ENCODE assay signal across 8 cellular contexts in genomic region chr2:240556553-240557100, GRCh38. TPM values are rescaled to one million over a fixed set of nuclear protein-coding genes. Genes with fewer than 3 reads are reported as not detected.
A peak's percentile ranks its signal among the peaks of the same experiment; 100 is the strongest.
DNase-seq lines count a peak whose midpoint lies in the region; ATAC-seq and TF ChIP-seq lines count a peak whose summit lies in the region.

No MANE protein-coding gene starts in this region.

- no peaks in the 10 kb centered on the region for H3K27me3 Mint-ChIP-seq in activated T-helper 2 cell treated with anti-CD3 and anti-CD28 coated beads, Interferon-gamma antibody, Interleukin-2, Interleukin-4, amounts not matched to agents 10 μg/mL and 5 μg/mL and 100 μg/mL, durations not matched to agents 14 hours and 24 hours and 36 hours (ENCODE audit: low read depth)

- H3K4me3 ChIP-seq in NT2/D1 (ENCODE audit: insufficient read length, low read depth) (no peak overlapping the region), left ventricle myocardium inferior (peak overlapping the region; percentile 64)

- intact Hi-C loops in activated T-helper 2 cell treated with anti-CD3 and anti-CD28 coated beads, Interferon-gamma antibody, Interleukin-2, Interleukin-4, amounts not matched to agents 10 μg/mL and 5 μg/mL and 100 μg/mL, durations not matched to agents 14 hours and 24 hours and 36 hours (cut with micrococcal nuclease), result loop anchor here (1.0 kb wide), 1 partner anchor 42 kb away; no protein-coding TSS in a partner anchor
- intact Hi-C loops in left ventricle myocardium inferior (cut with micrococcal nuclease), result no loop called here

- H3K36me3 ChIP-seq in NT2/D1 (ENCODE audit: insufficient read depth, insufficient read length, low read length) (peaks cover 56% of the 10 kb centered on the region), left ventricle myocardium inferior (peaks cover 19% of the 10 kb centered on the region)

- no peak overlapping the region for H3K27ac ChIP-seq in left ventricle myocardium inferior (replicated peaks)

- peaks cover 2% of the 10 kb centered on the region for H3K4me1 ChIP-seq in NT2/D1 (ENCODE audit: insufficient read depth, insufficient read length)
- peaks cover 54% of the 10 kb centered on the region for H3K4me1 ChIP-seq in left ventricle myocardium inferior

- H3K9me3 Mint-ChIP-seq in activated T-helper 2 cell treated with anti-CD3 and anti-CD28 coated beads, Interferon-gamma antibody, Interleukin-2, Interleukin-4, amounts not matched to agents 10 μg/mL and 5 μg/mL and 100 μg/mL, durations not matched to agents 14 hours and 24 hours and 36 hours, result peaks cover 4% of the 10 kb centered on the region

- H3K9me3 ChIP-seq in NT2/D1 (ENCODE audit: insufficient read depth, low read length) (peaks cover 5% of the 10 kb centered on the region), left ventricle myocardium inferior (replicated peaks) (no peaks in the 10 kb centered on the region)

- H3K4me1 Mint-ChIP-seq in activated T-helper 2 cell treated with anti-CD3 and anti-CD28 coated beads, Interferon-gamma antibody, Interleukin-2, Interleukin-4, amounts not matched to agents 10 μg/mL and 5 μg/mL and 100 μg/mL, durations not matched to agents 14 hours and 24 hours and 36 hours (ENCODE audit: low read depth), result peaks cover 26% of the 10 kb centered on the region

- no peak for ATAC-seq in HG03039 (IDR thresholded peaks at IDR 0.05; ENCODE audit: unreplicated experiment)

- peak overlapping the region; percentile 23 for H3K4me3 Mint-ChIP-seq in activated T-helper 2 cell treated with anti-CD3 and anti-CD28 coated beads, Interferon-gamma antibody, Interleukin-2, Interleukin-4, amounts not matched to agents 10 μg/mL and 5 μg/mL and 100 μg/mL, durations not matched to agents 14 hours and 24 hours and 36 hours (ENCODE audit: low read depth)

- H3K27ac Mint-ChIP-seq in activated T-helper 2 cell treated with anti-CD3 and anti-CD28 coated beads, Interferon-gamma antibody, Interleukin-2, Interleukin-4, amounts not matched to agents 10 μg/mL and 5 μg/mL and 100 μg/mL, durations not matched to agents 14 hours and 24 hours and 36 hours, result no peak overlapping the region

- DNase-seq in NOMO-1 treated with DMSO at 0.1 percent for 48 hours (lab: John Stamatoyannopoulos, UW; ENCODE audit: unreplicated experiment) (peak; percentile 12), NOMO-1 (lab: John Stamatoyannopoulos, UW; ENCODE audit: unreplicated experiment in 2 of 2) (no peak), NT2/D1 (ENCODE audit: low read depth, low spot score) (peak; percentile 58), left ventricle myocardium inferior (no peak), DMS153 treated with DMSO at 0.1 percent for 48 hours (lab: John Stamatoyannopoulos, UW; ENCODE audit: unreplicated experiment) (no peak)
- DNase-seq in activated T-helper 2 cell treated with anti-CD3 and anti-CD28 coated beads, Interferon-gamma antibody, Interleukin-2, Interleukin-4, amounts not matched to agents 10 μg/mL and 5 μg/mL and 100 μg/mL, durations not matched to agents 14 hours and 24 hours and 36 hours (ENCODE audit: low spot score), result peak; percentile 65
- peak; percentile 73 for DNase-seq in stimulated activated CD4-positive, alpha-beta T cell treated with anti-CD3 and anti-CD28 coated beads, Interleukin-4, amount 100 ng/mL, for 24 hours

- peaks cover 51% of the 10 kb centered on the region for H3K36me3 Mint-ChIP-seq in activated T-helper 2 cell treated with anti-CD3 and anti-CD28 coated beads, Interferon-gamma antibody, Interleukin-2, Interleukin-4, amounts not matched to agents 10 μg/mL and 5 μg/mL and 100 μg/mL, durations not matched to agents 14 hours and 24 hours and 36 hours (ENCODE audit: low read depth)

- TF ChIP-seq CTCF in left ventricle myocardium inferior (IDR thresholded peaks at IDR 0.05; ENCODE audit: borderline replicate concordance), result peak; percentile 24

- H3K9ac ChIP-seq in NT2/D1 (ENCODE audit: insufficient read length, low read depth), result no peak overlapping the region

- H3K27me3 ChIP-seq in NT2/D1 (ENCODE audit: insufficient read depth, insufficient read length) (no peaks in the 10 kb centered on the region), left ventricle myocardium inferior (ENCODE audit: low read depth) (no peaks in the 10 kb centered on the region)

RNA-seq across cellular contexts. Expression of gene ANKMY1, which starts 1.2 kb away (rescaled TPM):
- 23.7 and 25.1 TPM in 2 replicates for total RNA-seq in activated T-helper 2 cell treated with anti-CD3 and anti-CD28 coated beads, Interferon-gamma antibody, Interleukin-2, Interleukin-4, amounts not matched to agents 10 μg/mL and 5 μg/mL and 100 μg/mL, durations not matched to agents 14 hours and 24 hours and 36 hours
- total RNA-seq in left ventricle myocardium inferior, result 4.0 TPM

RNA-seq across cellular contexts. Expression of gene DUSP28, which starts 3.5 kb away (rescaled TPM):
- total RNA-seq in activated T-helper 2 cell treated with anti-CD3 and anti-CD28 coated beads, Interferon-gamma antibody, Interleukin-2, Interleukin-4, amounts not matched to agents 10 μg/mL and 5 μg/mL and 100 μg/mL, durations not matched to agents 14 hours and 24 hours and 36 hours, result 4.8 and 6.5 TPM in 2 replicates
- 19.3 TPM for total RNA-seq in left ventricle myocardium inferior

RNA-seq across cellular contexts. Expression of gene RNPEPL1, which starts 11.7 kb away (rescaled TPM):
- 67.3 and 71.3 TPM in 2 replicates for total RNA-seq in activated T-helper 2 cell treated with anti-CD3 and anti-CD28 coated beads, Interferon-gamma antibody, Interleukin-2, Interleukin-4, amounts not matched to agents 10 μg/mL and 5 μg/mL and 100 μg/mL, durations not matched to agents 14 hours and 24 hours and 36 hours
- total RNA-seq in left ventricle myocardium inferior, result 80.1 TPM

RNA-seq across cellular contexts. Expression of gene CAPN10, which starts 29.9 kb away (rescaled TPM):
- total RNA-seq in activated T-helper 2 cell treated with anti-CD3 and anti-CD28 coated beads, Interferon-gamma antibody, Interleukin-2, Interleukin-4, amounts not matched to agents 10 μg/mL and 5 μg/mL and 100 μg/mL, durations not matched to agents 14 hours and 24 hours and 36 hours, result 49.6 and 51.1 TPM in 2 replicates
- total RNA-seq in left ventricle myocardium inferior, result 31.2 TPM

Comparison
In these comparisons a context has a peak if more than half of its experiments do, and no peak if none do; other contexts are left out.
1. DNase-seq: peak in NOMO-1 treated with DMSO at 0.1 percent for 48 hours (single experiment), NT2/D1 (single experiment), activated T-helper 2 cell treated with anti-CD3 and anti-CD28 coated beads, Interferon-gamma antibody, Interleukin-2, Interleukin-4, amounts not matched to agents 10 μg/mL and 5 μg/mL and 100 μg/mL, durations not matched to agents 14 hours and 24 hours and 36 hours (single experiment) and stimulated activated CD4-positive, alpha-beta T cell treated with anti-CD3 and anti-CD28 coated beads, Interleukin-4, amount 100 ng/mL, for 24 hours (single experiment); none in NOMO-1 (0 of 2), left ventricle myocardium inferior (single experiment) and DMS153 treated with DMSO at 0.1 percent for 48 hours (single experiment).